8 cellular contexts compared by ENCODE assay signal in genomic region chr6:30521082-30521481, GRCh38. TPM values are rescaled to one million over a fixed set of nuclear protein-coding genes. Genes with fewer than 3 reads are reported as not detected.
A peak's percentile ranks its signal among the peaks of the same experiment; 100 is the strongest.
DNase-seq lines count a peak whose midpoint lies in the region; ATAC-seq and TF ChIP-seq lines count a peak whose summit lies in the region.
"Not testable (repeated sequence)": the region's sequence is repeated elsewhere in the genome, so short reads cannot be mapped to it uniquely, and the experiment has no call there.

No MANE protein-coding gene starts in this region.

- H3K27me3 ChIP-seq in osteoblast (ENCODE audit: insufficient read depth, low read length); suprapubic skin: not testable (repeated sequence)

- H3K9me3 ChIP-seq in osteoblast (ENCODE audit: low read depth, low read length); suprapubic skin: not testable (repeated sequence)

- H3K4me1 ChIP-seq in osteoblast (ENCODE audit: insufficient read depth, low read length): peaks cover 23% of the 10 kb centered on the region
- H3K4me1 ChIP-seq in suprapubic skin: peaks cover 36% of the 10 kb centered on the region

- H4K20me1 ChIP-seq in osteoblast (ENCODE audit: insufficient read depth, low read length): not testable (repeated sequence)

- DNase-seq in AG20443 (ENCODE audit: low spot score) (peak; percentile 46), HT1080 (ENCODE audit: low read depth) (peak; percentile 38), astrocyte of the hippocampus (ENCODE audit: low read depth, low spot score) (peak; percentile 37), hepatic stellate cell (ENCODE audit: low spot score) (peak; percentile 53)
- not testable (repeated sequence) for DNase-seq in osteoblast (ENCODE audit: insufficient read length, low spot score, missing footprints); suprapubic skin (ENCODE audit: low spot score in 2 of 2)

- TF ChIP-seq EP300 in suprapubic skin (IDR thresholded peaks at IDR 0.05): not testable (repeated sequence)

- not testable (repeated sequence) for TF ChIP-seq CTCF in osteoblast (IDR thresholded peaks at IDR 0.05; ENCODE audit: extremely low read depth, low read depth, low read length); suprapubic skin (IDR thresholded peaks at IDR 0.05)

- peak overlapping the region; percentile 80 for H2AFZ ChIP-seq in osteoblast (ENCODE audit: low read length)

- not testable (repeated sequence) for H3K79me2 ChIP-seq in osteoblast (ENCODE audit: insufficient read depth, low read length)

- not testable (repeated sequence) for H3K36me3 ChIP-seq in osteoblast (ENCODE audit: insufficient read depth, low read length); suprapubic skin

- not testable (repeated sequence) for H3K4me3 ChIP-seq in osteoblast (ENCODE audit: insufficient read depth, low read length); suprapubic skin

- ATAC-seq in SK-N-SH treated with all-trans-retinoic acid at 6 μM for 48 hours (peak; percentile 27; the same call in 2 of the 3 replicates), esophagus mucosa (peak; percentile 75)

- not testable (repeated sequence) for H3K27ac ChIP-seq in osteoblast (ENCODE audit: low read depth, low read length)
- peak overlapping the region; percentile 83 for H3K27ac ChIP-seq in suprapubic skin

- 67% methylated on average over 5 of the region's 7 CpGs for WGBS in suprapubic skin

- H3K4me2 ChIP-seq in osteoblast (ENCODE audit: insufficient read depth, low read length): not testable (repeated sequence)

- not testable (repeated sequence) for TF ChIP-seq POLR2A in suprapubic skin (IDR thresholded peaks at IDR 0.05)

RNA-seq across cellular contexts. Expression of gene HLA-E, which starts 31.8 kb away (rescaled TPM):
- 51.5 and 51.9 TPM in 2 replicates for total RNA-seq in HT1080 (2014; rRNA removed; shearing (Covaris generic))
- 47.0 and 48.4 TPM in 2 replicates for polyA plus RNA-seq in HT1080 (2015; cell fraction: cytosol; rRNA removed)
- 68.8 and 79.0 TPM in 2 replicates for polyA plus RNA-seq in HT1080 (2015; cell fraction: nucleus; rRNA removed)
- total RNA-seq in esophagus mucosa (190 TPM), osteoblast (320 and 343 TPM in 2 replicates), suprapubic skin (100 to 1,000 TPM; 496 to 771 (median 601) TPM)

RNA-seq across cellular contexts. Expression of gene GNL1, which starts 35.2 kb away (rescaled TPM):
- 67.5 and 78.6 TPM in 2 replicates for total RNA-seq in HT1080 (2014; rRNA removed; shearing (Covaris generic))
- 26.2 and 28.0 TPM in 2 replicates for polyA plus RNA-seq in HT1080 (2015; cell fraction: cytosol; rRNA removed)
- polyA plus RNA-seq in HT1080 (2015; cell fraction: nucleus; rRNA removed): 35.0 and 43.5 TPM in 2 replicates
- 32.5 TPM for total RNA-seq in esophagus mucosa
- total RNA-seq in osteoblast: 56.5 and 64.8 TPM in 2 replicates
- 10 to 100 TPM; 33.9 to 58.9 (median 38.9) TPM for total RNA-seq in suprapubic skin

RNA-seq across cellular contexts. Expression of gene PRR3, which starts 36.0 kb away (rescaled TPM):
- total RNA-seq in HT1080 (2014; rRNA removed; shearing (Covaris generic)): 12.7 and 21.4 TPM in 2 replicates
- 29.1 and 30.6 TPM in 2 replicates for polyA plus RNA-seq in HT1080 (2015; cell fraction: cytosol; rRNA removed)
- polyA plus RNA-seq in HT1080 (2015; cell fraction: nucleus; rRNA removed): 27.3 and 31.7 TPM in 2 replicates
- total RNA-seq in esophagus mucosa: 3.5 TPM
- 6.8 and 7.2 TPM in 2 replicates for total RNA-seq in osteoblast
- 10 to 100 TPM in 1 of 4 donors, 1 to 10 TPM in 3; 5.5 to 10.6 (median 9.0) TPM for total RNA-seq in suprapubic skin

RNA-seq across cellular contexts. Expression of gene ABCF1, which starts 50.2 kb away (rescaled TPM):
- 72.3 and 77.8 TPM in 2 replicates for total RNA-seq in HT1080 (2014; rRNA removed; shearing (Covaris generic))
- polyA plus RNA-seq in HT1080 (2015; cell fraction: cytosol; rRNA removed): 43.7 and 46.3 TPM in 2 replicates
- polyA plus RNA-seq in HT1080 (2015; cell fraction: nucleus; rRNA removed): 75.0 and 77.1 TPM in 2 replicates
- total RNA-seq in esophagus mucosa (27.1 TPM), osteoblast (37.3 and 37.4 TPM in 2 replicates), suprapubic skin (10 to 100 TPM; 41.7 to 46.4 (median 45.0) TPM)
